17 cellular contexts compared by ENCODE assay signal in genomic region chr6:89409461-89410035, GRCh38. TPM values are rescaled to one million over a fixed set of nuclear protein-coding genes. Genes with fewer than 3 reads are reported as not detected.
DNase-seq lines count a peak whose midpoint lies in the region; ATAC-seq and TF ChIP-seq lines count a peak whose summit lies in the region.
"Had no signal": no experiment of that assay in that cellular context is flagged by ENCODE, and none has a peak within 500 bp of the region (broad histone marks: within the 10 kb centered on the region; RNA-seq: fewer than 3 reads in every experiment).

No MANE protein-coding gene starts in this region.

- peaks cover 54% of the 10 kb centered on the region for H3K4me1 Mint-ChIP-seq in GM23338
- peaks cover 16% of the 10 kb centered on the region for H3K4me1 Mint-ChIP-seq in activated T-helper 2 cell treated with anti-CD3 and anti-CD28 coated beads, Interferon-gamma antibody, Interleukin-2, Interleukin-4, amounts not matched to agents 10 μg/mL and 5 μg/mL and 100 μg/mL, durations not matched to agents 14 hours and 24 hours and 36 hours (ENCODE audit: low read depth)

- no peaks in the 10 kb centered on the region for H4K20me1 ChIP-seq in GM23338 (replicated peaks; ENCODE audit: insufficient read depth)

- TF ChIP-seq POLR2A in stomach (IDR thresholded peaks at IDR 0.05) = no peak

- no peaks in the 10 kb centered on the region for H3K36me3 ChIP-seq in GM23338 (ENCODE audit: insufficient read depth)
- no peaks in the 10 kb centered on the region for H3K36me3 ChIP-seq in SJCRH30
- H3K36me3 ChIP-seq in left ventricle myocardium inferior = no peaks in the 10 kb centered on the region
- no peaks in the 10 kb centered on the region for H3K36me3 ChIP-seq in psoas muscle (ENCODE audit: insufficient read depth in 1 of 2, low read depth in 1 of 2)
- no peaks in the 10 kb centered on the region for H3K36me3 ChIP-seq in stomach
- H3K36me3 ChIP-seq: gastroesophageal sphincter had no signal

- H3K4me2 ChIP-seq in GM23338 = peak overlapping the region; percentile 80

- no peaks in the 10 kb centered on the region for H3K36me3 Mint-ChIP-seq in GM23338 (ENCODE audit: low read depth)
- H3K36me3 Mint-ChIP-seq in activated T-helper 2 cell treated with anti-CD3 and anti-CD28 coated beads, Interferon-gamma antibody, Interleukin-2, Interleukin-4, amounts not matched to agents 10 μg/mL and 5 μg/mL and 100 μg/mL, durations not matched to agents 14 hours and 24 hours and 36 hours (ENCODE audit: low read depth) = no peaks in the 10 kb centered on the region
- H3K36me3 Mint-ChIP-seq: activated naive CD8-positive, alpha-beta T cell treated with anti-CD3 and anti-CD28 coated beads for 36 hours had no signal

- TF ChIP-seq CTCF in GM23338 (conservative IDR thresholded peaks at IDR 0.05; ENCODE audit: low read depth in 2 of 2) (no peak), left ventricle myocardium inferior (IDR thresholded peaks at IDR 0.05; ENCODE audit: borderline replicate concordance) (no peak), psoas muscle (IDR thresholded peaks at IDR 0.05) (no peak), stomach (IDR thresholded peaks at IDR 0.05) (no peak)

- H3K9me3 ChIP-seq in SJCRH30 (replicated peaks) = no peaks in the 10 kb centered on the region
- no peaks in the 10 kb centered on the region for H3K9me3 ChIP-seq in left ventricle myocardium inferior (replicated peaks)
- H3K9me3 ChIP-seq in psoas muscle = no peaks in the 10 kb centered on the region
- H3K9me3 ChIP-seq in stomach = no peaks in the 10 kb centered on the region
- H3K9me3 ChIP-seq: gastroesophageal sphincter had no signal

- peaks cover 6% of the 10 kb centered on the region; the same call in 1 of the 2 replicates for H3F3A ChIP-seq in GM23338 (replicated peaks; ENCODE audit: low read depth)

- H3K27ac ChIP-seq in GM23338 (ENCODE audit: low read depth) (no peak overlapping the region), SJCRH30 (peak overlapping the region; percentile 89; the same call in 1 of the 2 replicates), left ventricle myocardium inferior (replicated peaks) (peak overlapping the region; percentile 91), psoas muscle (peak overlapping the region; percentile 99), stomach (no peak overlapping the region)
- H3K27ac ChIP-seq: C4-2B, gastroesophageal sphincter had no signal

- H3K4me3 ChIP-seq in GM23338 (peak overlapping the region; percentile 90), SJCRH30 (peak overlapping the region; percentile 84), left ventricle myocardium inferior (peak overlapping the region; percentile 88), psoas muscle (peak overlapping the region; percentile 90), stomach (no peak overlapping the region)

- WGBS in psoas muscle, 3 donors = 30 to 50% (median 32%) methylated on average over 7 of the region's 7 CpGs
- WGBS in stomach, 5 donors = 80 to 86% (median 84%) methylated on average over 7 of the region's 7 CpGs

- ATAC-seq in GM23338 (0 out of 3 replicates have a peak, but pooled peaks have one; percentile 2), psoas muscle (no peak), HG02642 (IDR thresholded peaks at IDR 0.05; ENCODE audit: poor library complexity, unreplicated experiment) (no peak)
- ATAC-seq: gastroesophageal sphincter had no signal

- H3K9me2 ChIP-seq in GM23338 (ENCODE audit: insufficient read depth) = no peaks in the 10 kb centered on the region

- peak overlapping the region; percentile 87 for H3K4me3 Mint-ChIP-seq in GM23338
- no peak overlapping the region for H3K4me3 Mint-ChIP-seq in activated T-helper 2 cell treated with anti-CD3 and anti-CD28 coated beads, Interferon-gamma antibody, Interleukin-2, Interleukin-4, amounts not matched to agents 10 μg/mL and 5 μg/mL and 100 μg/mL, durations not matched to agents 14 hours and 24 hours and 36 hours (ENCODE audit: low read depth)
- H3K4me3 Mint-ChIP-seq: activated naive CD8-positive, alpha-beta T cell treated with anti-CD3 and anti-CD28 coated beads for 36 hours had no signal

- H3K27me3 Mint-ChIP-seq in GM23338 (ENCODE audit: insufficient read depth, low read depth, poor library complexity) = peaks cover 40% of the 10 kb centered on the region
- H3K27me3 Mint-ChIP-seq in activated T-helper 2 cell treated with anti-CD3 and anti-CD28 coated beads, Interferon-gamma antibody, Interleukin-2, Interleukin-4, amounts not matched to agents 10 μg/mL and 5 μg/mL and 100 μg/mL, durations not matched to agents 14 hours and 24 hours and 36 hours (ENCODE audit: low read depth) = peaks cover 35% of the 10 kb centered on the region

- no peaks in the 10 kb centered on the region for H3K9me3 Mint-ChIP-seq in GM23338
- no peaks in the 10 kb centered on the region for H3K9me3 Mint-ChIP-seq in activated T-helper 2 cell treated with anti-CD3 and anti-CD28 coated beads, Interferon-gamma antibody, Interleukin-2, Interleukin-4, amounts not matched to agents 10 μg/mL and 5 μg/mL and 100 μg/mL, durations not matched to agents 14 hours and 24 hours and 36 hours
- H3K9me3 Mint-ChIP-seq: activated naive CD8-positive, alpha-beta T cell treated with anti-CD3 and anti-CD28 coated beads for 36 hours had no signal

- intact Hi-C loops in left ventricle myocardium inferior (cut with micrococcal nuclease) (no loop called here), psoas muscle (cut with DNase I) (loop anchor here (2.0 to 5.0 kb wide), 2 partner anchors 23 to 37 kb away; no protein-coding TSS in a partner anchor), stomach (cut with DNase I; ENCODE audit: low total_unique reads) (no loop called here)
- intact Hi-C loops in activated T-helper 2 cell treated with anti-CD3 and anti-CD28 coated beads, Interferon-gamma antibody, Interleukin-2, Interleukin-4, amounts not matched to agents 10 μg/mL and 5 μg/mL and 100 μg/mL, durations not matched to agents 14 hours and 24 hours and 36 hours (cut with micrococcal nuclease) = no loop called here

- H3K27ac Mint-ChIP-seq in GM23338 = no peak overlapping the region
- H3K27ac Mint-ChIP-seq in activated T-helper 2 cell treated with anti-CD3 and anti-CD28 coated beads, Interferon-gamma antibody, Interleukin-2, Interleukin-4, amounts not matched to agents 10 μg/mL and 5 μg/mL and 100 μg/mL, durations not matched to agents 14 hours and 24 hours and 36 hours = no peak overlapping the region
- H3K27ac Mint-ChIP-seq: activated naive CD8-positive, alpha-beta T cell treated with anti-CD3 and anti-CD28 coated beads for 36 hours had no signal

- TF ChIP-seq EP300 in stomach (IDR thresholded peaks at IDR 0.05) = no peak

- H3K79me2 ChIP-seq in GM23338 (replicated peaks; ENCODE audit: insufficient read depth) = peaks cover 38% of the 10 kb centered on the region

- DNase-seq in GM23338 (ENCODE audit: low spot score) (peak; percentile 49), SJCRH30 (peak; percentile 21 to 40), left ventricle myocardium inferior (peak; percentile 20), psoas muscle (no peak), NCI-H524 treated with DMSO at 0.1 percent for 48 hours (lab: John Stamatoyannopoulos, UW) (no peak), stomach (no peak)
- no peak for DNase-seq in activated T-helper 2 cell treated with anti-CD3 and anti-CD28 coated beads, Interferon-gamma antibody, Interleukin-2, Interleukin-4, amounts not matched to agents 10 μg/mL and 5 μg/mL and 100 μg/mL, durations not matched to agents 14 hours and 24 hours and 36 hours (ENCODE audit: low spot score)
- DNase-seq: activated CD4-positive, CD25-positive, alpha-beta regulatory T cell; activated naive CD8-positive, alpha-beta T cell treated with anti-CD3 and anti-CD28 coated beads for 36 hours; cerebellar nuclear complex; NCI-H1105 treated with DMSO at 0.1 percent for 48 hours; NCI-H345; stimulated activated CD4-positive, alpha-beta T cell treated with anti-CD3 and anti-CD28 coated beads, Interleukin-2, amount 100 ng/mL, for 24 hours; trophoblast cell had no signal

- peaks cover 30% of the 10 kb centered on the region for H3K27me3 ChIP-seq in GM23338 (ENCODE audit: insufficient read depth)
- no peaks in the 10 kb centered on the region for H3K27me3 ChIP-seq in SJCRH30
- H3K27me3 ChIP-seq in left ventricle myocardium inferior (ENCODE audit: low read depth) = peaks cover 5% of the 10 kb centered on the region
- H3K27me3 ChIP-seq in psoas muscle (ENCODE audit: insufficient read depth in 3 of 3, low read length in 2 of 3) = no peaks in the 10 kb centered on the region
- peaks cover 0 to 19% (median 4%) of the 10 kb centered on the region in 3 donors for H3K27me3 ChIP-seq in stomach
- H3K27me3 ChIP-seq: gastroesophageal sphincter had no signal

- H3K4me1 ChIP-seq in GM23338 (ENCODE audit: insufficient read depth) (peaks cover 53% of the 10 kb centered on the region), SJCRH30 (peaks cover 6% of the 10 kb centered on the region; the same call in 1 of the 2 replicates), left ventricle myocardium inferior (peaks cover 79% of the 10 kb centered on the region), psoas muscle (peaks cover 48% of the 10 kb centered on the region), stomach (peaks cover 0 to 26% (median 21%) of the 10 kb centered on the region in 4 donors)

- H2AFZ ChIP-seq in GM23338 = no peak overlapping the region

RNA-seq across cellular contexts. Expression of gene RRAGD, which starts 2.5 kb away (rescaled TPM):
- 20.1 and 22.1 TPM in 2 replicates for total RNA-seq in GM23338 (2014; rRNA removed; shearing (Covaris generic))
- 7.0 and 8.5 TPM in 2 replicates for polyA plus RNA-seq in GM23338 (2016; fragmentation: Nextera tagmentation; extraction: Ambion mirVana)
- total RNA-seq in SJCRH30 (2014; rRNA removed; shearing (Covaris generic)) = 61.3 and 63.8 TPM in 2 replicates
- total RNA-seq in left ventricle myocardium inferior = 123 TPM
- 100 to 1,000 TPM; 105 to 148 (median 125) TPM for total RNA-seq in psoas muscle
- polyA plus RNA-seq in psoas muscle = 100 to 1,000 TPM in 1 of 3 donors, 10 to 100 TPM in 2; 34.8 to 163 (median 70.8) TPM
- 6.3 and 7.2 TPM in 2 replicates for total RNA-seq in activated T-helper 2 cell treated with anti-CD3 and anti-CD28 coated beads, Interferon-gamma antibody, Interleukin-2, Interleukin-4, amounts not matched to agents 10 μg/mL and 5 μg/mL and 100 μg/mL, durations not matched to agents 14 hours and 24 hours and 36 hours
- 10 to 100 TPM in 1 of 5 donors, 1 to 10 TPM in 4; 1.7 to 45.1 (median 4.0) TPM for total RNA-seq in stomach
- polyA plus RNA-seq in stomach = 1 to 10 TPM; 4.1 to 4.8 (median 4.7) TPM

RNA-seq across cellular contexts. Expression of gene ANKRD6, which starts 23.4 kb away (rescaled TPM):
- 9.2 and 20.4 TPM in 2 replicates for total RNA-seq in GM23338 (2014; rRNA removed; shearing (Covaris generic))
- polyA plus RNA-seq in GM23338 (2016; fragmentation: Nextera tagmentation; extraction: Ambion mirVana) (2.1 and 3.2 TPM in 2 replicates), psoas muscle (1 to 10 TPM; 1.2 to 2.3 (median 1.8) TPM), stomach (1 to 10 TPM; 2.1 to 5.8 (median 3.7) TPM)
- total RNA-seq in SJCRH30 (2014; rRNA removed; shearing (Covaris generic)) = 0.18 and 0.73 TPM in 2 replicates
- total RNA-seq in left ventricle myocardium inferior (11.1 TPM), psoas muscle (1 to 10 TPM; 2.4 to 9.0 (median 4.6) TPM), stomach (100 to 1,000 TPM in 1 of 5 donors, 10 to 100 TPM in 2, 1 to 10 TPM in 2; 4.2 to 145 (median 10.1) TPM)
- 2.2 TPM in 2 replicates for total RNA-seq in activated T-helper 2 cell treated with anti-CD3 and anti-CD28 coated beads, Interferon-gamma antibody, Interleukin-2, Interleukin-4, amounts not matched to agents 10 μg/mL and 5 μg/mL and 100 μg/mL, durations not matched to agents 14 hours and 24 hours and 36 hours

RNA-seq across cellular contexts. Expression of gene UBE2J1, which starts 57.0 kb away (rescaled TPM):
- 10.3 and 13.1 TPM in 2 replicates for total RNA-seq in GM23338 (2014; rRNA removed; shearing (Covaris generic))
- 6.4 and 7.5 TPM in 2 replicates for polyA plus RNA-seq in GM23338 (2016; fragmentation: Nextera tagmentation; extraction: Ambion mirVana)
- 50.4 and 54.5 TPM in 2 replicates for total RNA-seq in SJCRH30 (2014; rRNA removed; shearing (Covaris generic))
- 13.1 TPM for total RNA-seq in left ventricle myocardium inferior
- 10 to 100 TPM; 11.5 to 21.6 (median 17.4) TPM for total RNA-seq in psoas muscle
- 10 to 100 TPM; 10.0 to 20.7 (median 12.9) TPM for polyA plus RNA-seq in psoas muscle
- 34.4 and 34.8 TPM in 2 replicates for total RNA-seq in activated T-helper 2 cell treated with anti-CD3 and anti-CD28 coated beads, Interferon-gamma antibody, Interleukin-2, Interleukin-4, amounts not matched to agents 10 μg/mL and 5 μg/mL and 100 μg/mL, durations not matched to agents 14 hours and 24 hours and 36 hours
- total RNA-seq in stomach = 10 to 100 TPM in 4 of 5 donors, 1 to 10 TPM in 1; 5.2 to 58.6 (median 12.5) TPM
- polyA plus RNA-seq in stomach = 10 to 100 TPM; 17.7 to 48.7 (median 30.3) TPM

Comparison
In these comparisons a context has a peak if more than half of its experiments do, and no peak if none do; other contexts are left out.
1. DNase-seq: peak in GM23338 (single experiment), SJCRH30 (2 of 2) and left ventricle myocardium inferior (single experiment); none in psoas muscle (0 of 2), activated T-helper 2 cell treated with anti-CD3 and anti-CD28 coated beads, Interferon-gamma antibody, Interleukin-2, Interleukin-4, amounts not matched to agents 10 μg/mL and 5 μg/mL and 100 μg/mL, durations not matched to agents 14 hours and 24 hours and 36 hours (single experiment), NCI-H524 treated with DMSO at 0.1 percent for 48 hours (single experiment) and stomach (single experiment).
2. H3K27ac ChIP-seq: peak in SJCRH30 (single experiment), left ventricle myocardium inferior (single experiment) and psoas muscle (single experiment); none in GM23338 (single experiment) and stomach (0 of 5).
3. H3K4me3 ChIP-seq: peak in GM23338 (single experiment), SJCRH30 (single experiment), left ventricle myocardium inferior (single experiment) and psoas muscle (single experiment); none in stomach (0 of 4).
4. intact Hi-C loops: an anchor here in psoas muscle (2.0 to 5.0 kb wide); none called in left ventricle myocardium inferior, activated T-helper 2 cell treated with anti-CD3 and anti-CD28 coated beads, Interferon-gamma antibody, Interleukin-2, Interleukin-4, amounts not matched to agents 10 μg/mL and 5 μg/mL and 100 μg/mL, durations not matched to agents 14 hours and 24 hours and 36 hours and stomach.